Comparison of ENCODE assay signal across 8 cellular contexts in the genomic region with DNA sequence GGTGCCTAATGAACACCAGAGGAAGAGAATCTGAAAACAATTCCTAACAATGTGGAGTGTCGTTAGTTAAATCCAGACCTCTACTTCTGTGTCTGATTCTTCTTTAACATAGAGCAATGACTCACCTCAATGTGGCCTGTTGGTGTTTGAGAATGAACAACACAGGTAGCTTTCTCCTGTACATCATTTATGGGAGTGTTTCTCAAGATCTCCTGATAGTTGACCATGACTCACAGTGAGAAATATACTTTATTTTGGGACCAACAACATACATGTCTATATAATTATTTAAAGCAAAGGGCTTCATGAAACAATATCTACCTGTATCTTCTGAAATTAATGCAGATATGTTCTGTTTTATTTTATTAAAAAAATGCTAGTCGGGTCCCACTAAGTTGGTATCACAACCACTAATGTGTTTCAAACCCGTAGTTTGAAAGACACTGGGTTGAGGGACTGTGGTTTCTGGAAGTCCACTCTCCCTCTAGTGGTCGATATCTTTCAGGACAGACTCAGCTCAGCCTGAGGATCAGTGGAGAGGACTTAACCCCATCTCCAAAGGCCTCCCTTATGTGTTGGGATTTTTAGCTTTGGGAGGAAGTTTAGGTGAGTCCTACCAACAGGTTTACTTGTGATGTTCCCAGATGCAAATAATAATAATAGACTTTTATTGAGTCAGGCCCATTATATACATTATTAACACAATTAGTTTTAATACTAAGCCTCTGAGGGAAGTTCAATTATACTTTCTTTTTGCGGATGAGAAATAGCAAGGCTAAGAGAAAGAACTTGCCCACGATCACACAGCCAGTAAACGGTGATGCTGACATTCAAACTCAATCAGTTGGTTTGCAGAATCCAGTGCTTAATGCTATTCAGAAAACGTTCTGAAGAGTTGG.
DNase-seq lines count a peak whose midpoint lies in the region; ATAC-seq and TF ChIP-seq lines count a peak whose summit lies in the region.

No MANE protein-coding gene starts in this region.

- ATAC-seq in GM21381 (IDR thresholded peaks at IDR 0.05; ENCODE audit: unreplicated experiment) (peak; percentile 64), SK-N-SH treated with all-trans-retinoic acid at 6 μM for 48 hours (peak; percentile 91), esophagus mucosa (peak; percentile 58)

- H3K9me3 ChIP-seq in mucosa of stomach (ENCODE audit: control insufficient read depth, low read length), result no peaks in the 10 kb centered on the region

- no peak overlapping the region for H3K4me3 ChIP-seq in mucosa of stomach (ENCODE audit: low read length)

- H3K36me3 ChIP-seq in mucosa of stomach (ENCODE audit: control insufficient read depth, insufficient read depth, low read length), result no peaks in the 10 kb centered on the region

- DNase-seq in SHP77 (lab: John Stamatoyannopoulos, UW) (peak; percentile 8 to 53), SHP77 treated with DMSO at 0.1 percent for 48 hours (lab: John Stamatoyannopoulos, UW) (no peak), HuH-7 (ENCODE audit: low spot score) (peak; percentile 85), GOT3 (lab: John Stamatoyannopoulos, UW) (no peak)

- H3K4me1 ChIP-seq in mucosa of stomach (ENCODE audit: control insufficient read depth, insufficient read depth, low read length), result peaks cover 37% of the 10 kb centered on the region

- H3K27me3 ChIP-seq in mucosa of stomach (ENCODE audit: control insufficient read depth, insufficient read depth, low read length), result no peaks in the 10 kb centered on the region

- peak overlapping the region; percentile 8 for H3K9ac ChIP-seq in mucosa of stomach (ENCODE audit: low read length)

TF ChIP-seq in SK-N-SH treated with all-trans-retinoic acid at 6 μM for 48 hours, 23 proteins besides CTCF, POLR2A, EP300 and RAD21:
- TF ChIP-seq ZNF565 (CRISPR knock-in tag; conservative IDR thresholded peaks at IDR 0.05; ENCODE audit: low read depth) (no peak), BACH2 (CRISPR knock-in tag; IDR thresholded peaks at IDR 0.05; ENCODE audit: borderline replicate concordance) (no peak), ZC3H10 (CRISPR knock-in tag; IDR thresholded peaks at IDR 0.05) (no peak), CSDC2 (CRISPR knock-in tag; IDR thresholded peaks at IDR 0.05) (no peak), PPARA (CRISPR knock-in tag; IDR thresholded peaks at IDR 0.05; ENCODE audit: borderline replicate concordance) (no peak), RARB (CRISPR knock-in tag; IDR thresholded peaks at IDR 0.05) (no peak)

Comparison
In these comparisons a context has a peak if more than half of its experiments do, and no peak if none do; other contexts are left out.
1. DNase-seq: peak in SHP77 (2 of 2) and HuH-7 (single experiment); none in SHP77 treated with DMSO at 0.1 percent for 48 hours (single experiment) and GOT3 (single experiment).
2. Peak in every context shown above with its lines, with median percentiles within 50 percentile points of each other: ATAC-seq.